In the genomic region with DNA sequence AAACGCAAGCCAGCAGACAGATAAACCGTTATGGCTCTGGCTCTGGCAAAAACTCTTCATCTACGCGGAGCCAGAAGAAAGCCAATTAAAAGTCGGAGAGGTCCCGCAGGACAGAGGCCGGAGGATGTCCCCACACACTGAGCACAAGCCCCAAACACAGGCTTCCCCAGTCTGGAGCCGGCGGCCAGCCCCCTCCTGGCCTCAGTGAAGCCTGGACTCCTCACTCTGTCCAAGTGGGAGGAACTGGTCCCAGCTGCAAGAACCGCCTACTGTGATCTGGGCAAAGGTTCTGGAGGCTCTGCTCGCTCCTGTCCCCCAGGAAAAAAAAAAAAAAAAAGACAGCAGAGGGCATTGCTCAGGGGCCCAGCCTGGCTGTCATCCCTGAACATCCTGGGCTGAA, we compare ENCODE assay signal across 20 cellular contexts. TPM values are rescaled to one million over a fixed set of nuclear protein-coding genes. Genes with fewer than 3 reads are reported as not detected.
DNase-seq lines count a peak whose midpoint lies in the region; ATAC-seq, FAIRE-seq and TF ChIP-seq lines count a peak whose summit lies in the region.
"Had no signal": no experiment of that assay in that cellular context is flagged by ENCODE, and none has a peak within 500 bp of the region (broad histone marks: within the 10 kb centered on the region; RNA-seq: fewer than 3 reads in every experiment).

No MANE protein-coding gene starts in this region.

- ATAC-seq in HepG2, result no peak
- peak in 3 of 4 donors; percentile 44 to 57 (median 53) for ATAC-seq in pancreas
- no peak for ATAC-seq in GM21619 (IDR thresholded peaks at IDR 0.05; ENCODE audit: unreplicated experiment)
- no peak for ATAC-seq in HG02970 (IDR thresholded peaks at IDR 0.05; ENCODE audit: low FRiP score, unreplicated experiment)
- ATAC-seq: activated CD4-positive, CD25-positive, alpha-beta regulatory T cell treated with anti-CD3 and anti-CD28 coated beads, Interleukin-2, amount 50 U/mL, for 24 hours had no signal

- POLR2A ChIA-PET in HepG2 (lab: Yijun Ruan, JAX), result no interaction called here

- H3K79me2 ChIP-seq in HepG2 (ENCODE audit: insufficient read depth, low read length), result no peaks in the 10 kb centered on the region

- no TSS peak for BruUV-seq in HepG2 (replicated peaks; lab: Mats Ljungman, UMichigan)

- H3K9me3 ChIP-seq in liver (ENCODE audit: control insufficient read depth in 4 of 4, low read length in 3 of 4), result peaks cover 0 to 7% (median 5%) of the 10 kb centered on the region in 4 donors
- H3K9me3 ChIP-seq in HepG2 (ENCODE audit: low read length), result peaks cover 8% of the 10 kb centered on the region; the same call in 1 of the 2 replicates
- peaks cover 30% of the 10 kb centered on the region for H3K9me3 ChIP-seq in left ventricle myocardium inferior (replicated peaks)
- no peaks in the 10 kb centered on the region for H3K9me3 ChIP-seq in pancreas

- H3K4me1 ChIP-seq in liver (ENCODE audit: control insufficient read depth in 4 of 4, insufficient read depth in 4 of 4, low read length in 3 of 4) (peaks cover 0 to 3% (median under 1%) of the 10 kb centered on the region in 4 donors), HepG2 (ENCODE audit: insufficient read depth, low read length) (no peaks in the 10 kb centered on the region), left ventricle myocardium inferior (no peaks in the 10 kb centered on the region), pancreas (no peaks in the 10 kb centered on the region)

- in situ Hi-C loops in HepG2 (cut with HindIII; ENCODE audit: extremely low pct_ligation_motif_present, low pct_unique_long_range_greater_than_20kb), result no loop called here

- DNase-seq in HepG2 (ENCODE audit: low spot score) (no peak), left ventricle myocardium inferior (peak; percentile 46), pancreas (peak in 2 of 6 donors; percentile 21 to 30), DMS153 treated with DMSO at 0.1 percent for 48 hours (lab: John Stamatoyannopoulos, UW; ENCODE audit: unreplicated experiment) (no peak)
- DNase-seq in activated effector memory CD4-positive, alpha-beta T cell treated with Interleukin-2 at 50 U/mL for 16 hours, result no peak
- DNase-seq: activated CD8-positive, alpha-beta memory T cell treated with anti-CD3 and anti-CD28 coated beads for 24 hours; activated naive CD8-positive, alpha-beta T cell treated with anti-CD3 and anti-CD28 coated beads for 36 hours; brain microvascular endothelial cell; NCI-H1105; NCI-H2107; NCI-H524 treated with DMSO at 0.1 percent for 48 hours; stimulated activated CD4-positive, alpha-beta T cell treated with anti-CD3 and anti-CD28 coated beads, Interleukin-2, amount 100 ng/mL, for 24 hours had no signal

- TF ChIP-seq CTCF in liver (IDR thresholded peaks at IDR 0.05; ENCODE audit: low read depth, low read length, missing input control) (no peak), HepG2 (CRISPR knock-in tag; IDR thresholded peaks at IDR 0.05) (no peak), left ventricle myocardium inferior (IDR thresholded peaks at IDR 0.05; ENCODE audit: borderline replicate concordance) (no peak), pancreas (IDR thresholded peaks at IDR 0.05) (no peak)

- H3K36me3 ChIP-seq in liver (ENCODE audit: control insufficient read depth in 4 of 4, insufficient read depth in 3 of 4, low read depth in 1 of 4, low read length in 3 of 4) (no peaks in the 10 kb centered on the region), HepG2 (replicated peaks in 1 of 2; ENCODE audit: control insufficient read depth in 1 of 2, insufficient read depth in 2 of 2, low read length in 2 of 2) (no peaks in the 10 kb centered on the region; a peak in 1 of 5 replicates), left ventricle myocardium inferior (no peaks in the 10 kb centered on the region), pancreas (no peaks in the 10 kb centered on the region)
- H3K36me3 ChIP-seq: BLaER1 treated with 17β-estradiol and CSF1 and Interleukin-3, amounts not matched to agents 10 nM and 100 nM; brain microvascular endothelial cell; SJSA1 had no signal

- no peak overlapping the region for H2AFZ ChIP-seq in HepG2 (ENCODE audit: low read length)

- H3K4me2 ChIP-seq in HepG2 (ENCODE audit: low read depth, low read length), result no peak overlapping the region

- H3K27ac ChIP-seq in liver (ENCODE audit: low read depth in 1 of 2, low read length in 2 of 2) (peak overlapping the region; percentile 39 to 60), HepG2 (ENCODE audit: extremely low read length, insufficient read depth, low read length) (no peak overlapping the region), left ventricle myocardium inferior (replicated peaks) (no peak overlapping the region), pancreas (no peak overlapping the region)
- H3K27ac ChIP-seq: dorsolateral prefrontal cortex, SJSA1 had no signal

- no peaks in the 10 kb centered on the region for H4K20me1 ChIP-seq in HepG2 (ENCODE audit: insufficient read depth, low read length)

- intact Hi-C loops in HepG2 (cut with micrococcal nuclease; ENCODE audit: unreplicated experiment), result no loop called here
- intact Hi-C loops in left ventricle myocardium inferior (cut with micrococcal nuclease), result no loop called here
- intact Hi-C loops in pancreas (cut with DNase I), result no loop called here

- TF ChIP-seq EP300 in HepG2 (IDR thresholded peaks at IDR 0.05; ENCODE audit: low read depth in 2 of 2, low read length in 2 of 2) (no peak), HepG2 (CRISPR knock-in tag; IDR thresholded peaks at IDR 0.05; ENCODE audit: borderline replicate concordance) (no peak)

- CTCF ChIA-PET in HepG2 (lab: Yijun Ruan, JAX; ENCODE audit: low intra/inter-chr PET ratio, low total read pairs), result no interaction called here

- WGBS in liver, result 75% methylated on average over 11 of the region's 11 CpGs
- 28% methylated on average over 11 of the region's 11 CpGs for WGBS in HepG2 (ENCODE audit: low lambda C conversion rate)
- WGBS in pancreas, 2 donors, result 58 to 72% methylated on average over 11 of the region's 11 CpGs

- TF ChIP-seq POLR2A in HepG2 (IDR thresholded peaks at IDR 0.05; ENCODE audit: insufficient read depth in 1 of 2, low read depth in 2 of 2, low read length in 2 of 2), result no peak

- H3K27me3 ChIP-seq in liver (ENCODE audit: control insufficient read depth in 4 of 4, insufficient read depth in 4 of 4, low read length in 3 of 4) (no peaks in the 10 kb centered on the region), HepG2 (ENCODE audit: control insufficient read depth in 1 of 2, insufficient read depth in 2 of 2, low read length in 2 of 2) (peaks cover 0 to 29% of the 10 kb centered on the region in 2 experiments; a peak in 3 of 5 replicates), left ventricle myocardium inferior (ENCODE audit: low read depth) (peaks cover 28% of the 10 kb centered on the region), pancreas (no peaks in the 10 kb centered on the region)
- H3K27me3 ChIP-seq: BLaER1 treated with 17β-estradiol and CSF1 and Interleukin-3, amounts not matched to agents 10 nM and 100 nM; brain microvascular endothelial cell; dorsolateral prefrontal cortex; SJSA1 had no signal

- H3K9ac ChIP-seq in liver (ENCODE audit: low read depth in 1 of 2, low read length in 2 of 2), result no peak overlapping the region
- H3K9ac ChIP-seq in HepG2 (ENCODE audit: insufficient read depth, low read depth, low read length), result no peak overlapping the region
- H3K9ac ChIP-seq: BLaER1 treated with 17β-estradiol and CSF1 and Interleukin-3, amounts not matched to agents 10 nM and 100 nM had no signal

- H3K4me3 ChIP-seq in liver (ENCODE audit: low read depth in 1 of 3, low read length in 3 of 3), result no peak overlapping the region
- H3K4me3 ChIP-seq in HepG2 (replicated peaks in 1 of 3; ENCODE audit: insufficient read depth in 1 of 3, low read depth in 2 of 3, low read length in 3 of 3), result no peak overlapping the region
- no peak overlapping the region for H3K4me3 ChIP-seq in left ventricle myocardium inferior
- H3K4me3 ChIP-seq in pancreas, result no peak overlapping the region
- H3K4me3 ChIP-seq: BLaER1 treated with 17β-estradiol and CSF1 and Interleukin-3, amounts not matched to agents 10 nM and 100 nM; dorsolateral prefrontal cortex; SJSA1 had no signal

- no peak for TF ChIP-seq RAD21 in liver (IDR thresholded peaks at IDR 0.05)
- TF ChIP-seq RAD21 in HepG2 (CRISPR knock-in tag; IDR thresholded peaks at IDR 0.05), result no peak

- FAIRE-seq in HepG2 (lab: Jason Lieb, UNC), result no peak
- no peak for FAIRE-seq in pancreas (lab: Jason Lieb, UNC)
- FAIRE-seq: HTR-8/SVneo had no signal

TF ChIP-seq in liver, 16 proteins besides CTCF, POLR2A, EP300 and RAD21 (continues in another document):
- TF ChIP-seq GABPA (IDR thresholded peaks at IDR 0.05 in 1 of 2, conservative IDR thresholded peaks at IDR 0.05 in 1 of 2) (no peak), NR2F2 (IDR thresholded peaks at IDR 0.05) (peak; percentile 51)

TF ChIP-seq in HepG2, 621 proteins besides CTCF, POLR2A, EP300 and RAD21 (continues in another document):
- TF ChIP-seq HMG20A (CRISPR knock-in tag; IDR thresholded peaks at IDR 0.05; ENCODE audit: borderline replicate concordance), result no peak

RNA-seq across cellular contexts. Expression of gene ADAMTS2, which starts 44.4 kb away (rescaled TPM):
- total RNA-seq in liver (10 to 100 TPM; 12.4 to 24.3 TPM), HepG2 (2016; rRNA removed; fragmentation: Illumina TruSeq; extraction: Trizol) (0.18 and 0.24 TPM in 2 replicates), left ventricle myocardium inferior (4.6 TPM), pancreas (10 to 100 TPM in 1 of 6 donors, 1 to 10 TPM in 5; 1.3 to 18.5 (median 4.4) TPM)
- polyA plus RNA-seq in liver (10 to 100 TPM in 1 of 2 donors, 1 to 10 TPM in 1; 2.7 to 11.6 TPM), HepG2 (2011; rRNA removed) (3.5 and 3.6 TPM in 2 replicates), pancreas (1 to 10 TPM; 5.7 to 6.8 TPM)
- 0.09 and 0.10 TPM in 2 replicates for total RNA-seq in HepG2 (2016; cell fraction: cytosol; rRNA removed; fragmentation: Illumina TruSeq; extraction: Trizol; ENCODE audit: low read depth)
- total RNA-seq in HepG2 (2016; cell fraction: insoluble cytoplasmic fraction; rRNA removed; fragmentation: Illumina TruSeq; extraction: Trizol), result 0.15 and 0.17 TPM in 2 replicates
- total RNA-seq in HepG2 (2016; cell fraction: membrane; rRNA removed; fragmentation: Illumina TruSeq; extraction: Trizol), result 0.25 and 0.38 TPM in 2 replicates
- total RNA-seq in HepG2 (2016; cell fraction: nucleus; rRNA removed; fragmentation: Illumina TruSeq; extraction: Trizol), result 0.25 and 0.59 TPM in 2 replicates
- 2.4 and 4.9 TPM in 2 replicates for polyA plus RNA-seq in HepG2 (2011; cell fraction: cytosol; rRNA removed)
- polyA plus RNA-seq in HepG2 (2011; cell fraction: nucleus; rRNA removed), result 5.3 and 5.6 TPM in 2 replicates
- 2.3 and 2.4 TPM in 2 replicates for polyA plus RNA-seq in HepG2 (2012)
- polyA plus RNA-seq in HepG2 (2016; cell fraction: cytosol; fragmentation: Illumina TruSeq; extraction: Trizol; ENCODE audit: low read depth), result 0.26 and 0.29 TPM in 2 replicates
- polyA plus RNA-seq in HepG2 (2016; cell fraction: insoluble cytoplasmic fraction; fragmentation: Illumina TruSeq; extraction: Trizol; ENCODE audit: low read depth), result 0.36 and 0.41 TPM in 2 replicates
- polyA plus RNA-seq in HepG2 (2016; cell fraction: membrane; fragmentation: Illumina TruSeq; extraction: Trizol; ENCODE audit: low read depth), result 0.58 and 0.62 TPM in 2 replicates
- polyA plus RNA-seq in HepG2 (2016; cell fraction: nucleus; fragmentation: Illumina TruSeq; extraction: Trizol; ENCODE audit: insufficient read depth, low read depth), result 0.59 and 1.2 TPM in 2 replicates
- polyA minus RNA-seq in HepG2 (2011; rRNA and poly(A)+ RNA removed; ENCODE audit: low replicate concordance), result 4.6 TPM in 1 of 2 replicates, not detected in the other
- polyA minus RNA-seq in HepG2 (2011; cell fraction: cytosol; rRNA and poly(A)+ RNA removed), result 0.99 and 1.4 TPM in 2 replicates
- polyA minus RNA-seq in HepG2 (2011; cell fraction: nucleus; rRNA and poly(A)+ RNA removed), result 0.90 and 1.7 TPM in 2 replicates
- total RNA-seq: activated naive CD8-positive, alpha-beta T cell treated with anti-CD3 and anti-CD28 coated beads for 36 hours had no signal

Comparison
In these comparisons a context has a peak if more than half of its experiments do, and no peak if none do; other contexts are left out.
1. H3K27ac ChIP-seq: peak in liver (2 of 2); none in HepG2 (single experiment), left ventricle myocardium inferior (single experiment) and pancreas (0 of 4).
2. ATAC-seq: peak in pancreas (3 of 4); none in HepG2 (single experiment), GM21619 (single experiment) and HG02970 (single experiment).